ENCODE assay signal across 30 cellular contexts in genomic region chr6:107219851-107220250, GRCh38.
"Had no signal": no experiment of that assay in that cellular context is flagged by ENCODE, and none has a peak within 500 bp of the region (broad histone marks: within the 10 kb centered on the region; RNA-seq: fewer than 3 reads in every experiment).

No MANE protein-coding gene starts in this region.

- H3K4me3 Mint-ChIP-seq: natural killer cell; nephron; neural progenitor cell; stimulated activated memory B cell treated with anti-CD40 and anti-IgM and Interleukin-4, amounts not matched to agents 10 μg/mL and 1 μg/mL and 100 μg/mL, for 72 hours; stimulated activated naive CD8-positive, alpha-beta T cell treated with anti-CD3 and anti-CD28 coated beads, Interleukin-15, amount 100 ng/mL, for 72 hours had no signal

- H3K27me3 ChIP-seq: neural progenitor cell, ovary, right lobe of liver, sigmoid colon, suprapubic skin, testis, tibial artery, transverse colon, upper lobe of left lung, vagina had no signal

- H3K36me3 Mint-ChIP-seq: natural killer cell, neural progenitor cell had no signal

- H3K27ac Mint-ChIP-seq: natural killer cell; nephron; neural progenitor cell; progenitor cell of endocrine pancreas; stimulated activated memory B cell treated with anti-CD40 and anti-IgM and Interleukin-4, amounts not matched to agents 10 μg/mL and 1 μg/mL and 100 μg/mL, for 72 hours; stimulated activated naive CD8-positive, alpha-beta T cell treated with anti-CD3 and anti-CD28 coated beads, Interleukin-15, amount 100 ng/mL, for 72 hours had no signal

- H3K27me3 Mint-ChIP-seq: progenitor cell of endocrine pancreas; stimulated activated memory B cell treated with anti-CD40 and anti-IgM and Interleukin-4, amounts not matched to agents 10 μg/mL and 1 μg/mL and 100 μg/mL, for 72 hours; stimulated activated naive CD8-positive, alpha-beta T cell treated with anti-CD3 and anti-CD28 coated beads, Interleukin-15, amount 100 ng/mL, for 72 hours had no signal

- H3K4me3 ChIP-seq: neural progenitor cell, ovary, psoas muscle, right lobe of liver, sigmoid colon, suprapubic skin, testis, tibial artery, transverse colon, upper lobe of left lung, vagina had no signal

- H3K4me1 ChIP-seq: neural progenitor cell, psoas muscle, suprapubic skin, tibial artery, upper lobe of left lung, vagina had no signal

- ATAC-seq: natural killer cell; psoas muscle; right cardiac atrium; right lobe of liver; stimulated activated memory B cell treated with anti-CD40 and anti-IgM and Interleukin-4, amounts not matched to agents 10 μg/mL and 1 μg/mL and 100 μg/mL, for 72 hours; stimulated activated naive CD8-positive, alpha-beta T cell treated with anti-CD3 and anti-CD28 coated beads, Interleukin-15, amount 100 ng/mL, for 72 hours; stimulated activated naive CD8-positive, alpha-beta T cell treated with anti-CD3 and anti-CD28 coated beads, Interleukin-15, Interleukin-2, amounts not matched to agents 100 U/mL and 50 U/mL, for 24 hours had no signal

- H3K4me2 ChIP-seq: neural progenitor cell had no signal

- H3K9me3 ChIP-seq: ovary, psoas muscle, right lobe of liver, sigmoid colon, suprapubic skin, testis, tibial artery, transverse colon, upper lobe of left lung, vagina had no signal

- DNase-seq: natural killer cell; occipital lobe; ovary; posterior cingulate gyrus; psoas muscle; right cardiac atrium; right lobe of liver; sigmoid colon; small intestine; stimulated activated CD4-positive, alpha-beta T cell treated with anti-CD3 and anti-CD28 coated beads, Interleukin-15, amount 100 ng/mL, for 24 hours; stimulated activated CD4-positive, alpha-beta T cell treated with anti-CD3 and anti-CD28 coated beads, Interleukin-2, amount 100 ng/mL, for 24 hours; stimulated activated CD4-positive, alpha-beta T cell treated with anti-CD3 and anti-CD28 coated beads, Interleukin-2, amount 100 ng/mL, for 48 hours; stimulated activated CD4-positive, alpha-beta T cell treated with anti-CD3 and anti-CD28 coated beads, Interleukin-4, amount 100 ng/mL, for 4 hours; stimulated activated CD8-positive, alpha-beta memory T cell treated with anti-CD3 and anti-CD28 coated beads, Interleukin-4, amount 100 ng/mL, for 48 hours; stimulated activated naive CD4-positive, alpha-beta T cell; stimulated activated naive CD8-positive, alpha-beta T cell treated with anti-CD3 and anti-CD28 coated beads, Interleukin-15, amount 100 ng/mL, for 72 hours; stimulated activated naive CD8-positive, alpha-beta T cell treated with anti-CD3 and anti-CD28 coated beads, Interleukin-15, Interleukin-2, amounts not matched to agents 100 U/mL and 50 U/mL, for 24 hours; substantia nigra; testis; tibial artery; transverse colon; upper lobe of left lung had no signal

- H3K27ac ChIP-seq: neural progenitor cell, ovary, parathyroid adenoma, psoas muscle, right lobe of liver, sigmoid colon, suprapubic skin, testis, tibial artery, transverse colon, upper lobe of left lung, vagina had no signal

- FAIRE-seq: urothelium cell line had no signal

- H3K36me3 ChIP-seq: neural progenitor cell, ovary, right lobe of liver, sigmoid colon, suprapubic skin, tibial artery, transverse colon, upper lobe of left lung, vagina had no signal

- H3K9me3 Mint-ChIP-seq: natural killer cell; nephron; neural progenitor cell; stimulated activated memory B cell treated with anti-CD40 and anti-IgM and Interleukin-4, amounts not matched to agents 10 μg/mL and 1 μg/mL and 100 μg/mL, for 72 hours; stimulated activated naive CD8-positive, alpha-beta T cell treated with anti-CD3 and anti-CD28 coated beads, Interleukin-15, amount 100 ng/mL, for 72 hours had no signal

- H3K79me2 ChIP-seq: parathyroid adenoma had no signal

- H3K4me1 Mint-ChIP-seq: natural killer cell; nephron; stimulated activated memory B cell treated with anti-CD40 and anti-IgM and Interleukin-4, amounts not matched to agents 10 μg/mL and 1 μg/mL and 100 μg/mL, for 72 hours; stimulated activated naive CD8-positive, alpha-beta T cell treated with anti-CD3 and anti-CD28 coated beads, Interleukin-15, amount 100 ng/mL, for 72 hours had no signal

- H2AFZ ChIP-seq: neural progenitor cell, parathyroid adenoma had no signal

- H3K9ac ChIP-seq: neural progenitor cell, parathyroid adenoma had no signal
